ENCODE assay signal across 14 cellular contexts in the genomic region with DNA sequence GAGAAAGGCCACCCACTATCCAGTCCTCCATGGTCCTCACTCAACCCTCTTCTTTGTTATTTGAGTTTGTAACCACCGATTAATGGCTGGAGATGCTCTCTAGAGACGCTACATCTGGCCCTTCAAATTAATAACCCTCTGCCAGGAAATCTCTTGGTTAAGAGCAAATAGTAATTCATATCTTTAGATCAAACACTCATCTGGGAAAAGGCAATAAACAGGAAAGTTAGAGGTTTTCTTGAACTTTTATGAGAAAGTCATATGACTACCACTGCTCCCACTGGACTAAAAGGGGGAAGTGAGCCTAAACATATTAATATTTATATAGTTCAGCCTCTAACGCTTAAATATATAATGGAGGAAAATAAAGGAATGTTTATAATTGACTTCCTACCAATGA. TPM values are rescaled to one million over a fixed set of nuclear protein-coding genes. Genes with fewer than 3 reads are reported as not detected.
DNase-seq lines count a peak whose midpoint lies in the region; ATAC-seq, FAIRE-seq and TF ChIP-seq lines count a peak whose summit lies in the region.
"Had no signal": no experiment of that assay in that cellular context is flagged by ENCODE, and none has a peak within 500 bp of the region (broad histone marks: within the 10 kb centered on the region; RNA-seq: fewer than 3 reads in every experiment).

No MANE protein-coding gene starts in this region.

- no peaks in the 10 kb centered on the region for H3K9me2 ChIP-seq in GM23338 (ENCODE audit: insufficient read depth)

- H3K36me3 ChIP-seq in GM23338 (ENCODE audit: insufficient read depth) (no peaks in the 10 kb centered on the region), GM12878 (ENCODE audit: control insufficient read depth in 2 of 2, insufficient read depth in 2 of 2, low read length in 1 of 2) (no peaks in the 10 kb centered on the region), gastrocnemius medialis (no peaks in the 10 kb centered on the region)
- H3K36me3 ChIP-seq: neutrophil had no signal

- H3K4me3 ChIP-seq in GM23338: no peak overlapping the region
- H3K4me3 ChIP-seq in GM12878: peak overlapping the region; percentile 82
- peak overlapping the region; percentile 3 to 95 (median 88) for H3K4me3 ChIP-seq in gastrocnemius medialis
- H3K4me3 ChIP-seq: coronary artery had no signal

- H3K9me3 Mint-ChIP-seq in GM23338: no peaks in the 10 kb centered on the region; the same call in 2 of the 3 replicates
- H3K9me3 Mint-ChIP-seq: activated CD4-positive, alpha-beta T cell treated with anti-CD3 and anti-CD28 coated beads, Interleukin-2, amount 10 ng/mL, durations not matched to agents 24 days and 14 days had no signal

- no peak for TF ChIP-seq RAD21 in GM12878 (IDR thresholded peaks at IDR 0.05; ENCODE audit: insufficient read depth, low read depth, low read length)

- H3K27ac ChIP-seq in GM23338 (ENCODE audit: low read depth): no peak overlapping the region
- H3K27ac ChIP-seq in GM12878 (ENCODE audit: control insufficient read depth, insufficient read depth): no peak overlapping the region
- peak overlapping the region; percentile 90 to 98 (median 93) for H3K27ac ChIP-seq in gastrocnemius medialis
- H3K27ac ChIP-seq: coronary artery, neutrophil, RWPE1 had no signal

- peaks cover 3% of the 10 kb centered on the region; the same call in 1 of the 3 replicates for H3K36me3 Mint-ChIP-seq in GM23338 (ENCODE audit: low read depth)

- H3K4me1 ChIP-seq in GM23338 (ENCODE audit: insufficient read depth): peaks cover 4% of the 10 kb centered on the region
- peaks cover 12% of the 10 kb centered on the region for H3K4me1 ChIP-seq in GM12878 (ENCODE audit: control insufficient read depth, insufficient read depth, low read length)
- peaks cover 45 to 51% of the 10 kb centered on the region in 2 donors for H3K4me1 ChIP-seq in gastrocnemius medialis

- H3K79me2 ChIP-seq in GM23338 (replicated peaks; ENCODE audit: insufficient read depth) (peaks cover 62% of the 10 kb centered on the region), GM12878 (ENCODE audit: control insufficient read depth, insufficient read depth, low read length) (peaks cover 62% of the 10 kb centered on the region)

- H3K9me3 ChIP-seq in GM12878 (replicated peaks; ENCODE audit: control insufficient read depth, insufficient read depth, low read length): no peaks in the 10 kb centered on the region
- no peaks in the 10 kb centered on the region for H3K9me3 ChIP-seq in gastrocnemius medialis
- H3K9me3 ChIP-seq: neutrophil had no signal

- BruUV-seq in GM12878 (replicated peaks; lab: Mats Ljungman, UMichigan): no TSS peak

- DNase-seq in NCI-H748 (lab: John Stamatoyannopoulos, UW; ENCODE audit: unreplicated experiment) (peak; percentile 8), NCI-H748 treated with DMSO at 0.1 percent for 48 hours (lab: John Stamatoyannopoulos, UW) (no peak), GM23338 (ENCODE audit: low spot score) (no peak), GM12878 (ENCODE audit: low read depth, low spot score) (no peak), gastrocnemius medialis (no peak), hippocampal formation (lab: John Stamatoyannopoulos, UW) (no peak), COR-L47 (lab: John Stamatoyannopoulos, UW) (no peak)
- DNase-seq: activated CD4-positive, alpha-beta T cell treated with anti-CD3 and anti-CD28 coated beads, Interleukin-2, amount 10 ng/mL, durations not matched to agents 24 days and 14 days; activated T-cell treated with anti-CD3 and anti-CD28 coated beads, Interleukin-2, amount 50 U/mL, for 1 hour; amniotic stem cell had no signal

- in situ Hi-C loops in GM12878 (cut with MboI) (no loop called here), gastrocnemius medialis (cut with MboI; ENCODE audit: low sequenced_read_pairs in 4 of 4) (loop anchor here in 2 of 4 donors (5.0 kb wide), 1 partner anchor 107 kb away; no protein-coding TSS in a partner anchor)

- peaks cover 18% of the 10 kb centered on the region for H3K27me3 Mint-ChIP-seq in GM23338 (ENCODE audit: insufficient read depth, low read depth, poor library complexity)

- TF ChIP-seq CTCF in GM23338 (conservative IDR thresholded peaks at IDR 0.05; ENCODE audit: low read depth in 2 of 2) (no peak), GM12878 (IDR thresholded peaks at IDR 0.05 in 2 of 3, conservative IDR thresholded peaks at IDR 0.05 in 1 of 3; ENCODE audit: control insufficient read depth in 2 of 3, extremely low read depth in 1 of 3, insufficient read depth in 1 of 3, low read depth in 3 of 3, low read length in 3 of 3) (no peak), gastrocnemius medialis (IDR thresholded peaks at IDR 0.05 in 4 of 5, conservative IDR thresholded peaks at IDR 0.05 in 1 of 5) (no peak)

- ATAC-seq in GM23338 (no peak), GM12878 (no peak), gastrocnemius medialis (no peak), GM18502 (IDR thresholded peaks at IDR 0.05; ENCODE audit: poor library complexity, unreplicated experiment) (no peak)

- RAD21 ChIA-PET in GM12878 (lab: Charles Lee; ENCODE audit: unreplicated experiment): interaction anchor here (0.9 to 2.6 kb wide), 4 partner anchors 105 to 179 kb away, joined by 3 to 12 read pairs (median 6); no protein-coding TSS in a partner anchor

- no peak for FAIRE-seq in GM12878 (lab: Jason Lieb, UNC)

- H4K20me1 ChIP-seq in GM23338 (replicated peaks; ENCODE audit: insufficient read depth) (peaks cover 13% of the 10 kb centered on the region), GM12878 (ENCODE audit: control insufficient read depth, insufficient read depth) (no peaks in the 10 kb centered on the region)

- TF ChIP-seq POLR2A in GM12878 (IDR thresholded peaks at IDR 0.05; ENCODE audit: low read depth, low read length) (no peak), gastrocnemius medialis (IDR thresholded peaks at IDR 0.05) (no peak)

- H3K9ac ChIP-seq in GM12878 (ENCODE audit: control insufficient read depth, insufficient read depth, low read length): no peak overlapping the region

- peak overlapping the region; percentile 23; the same call in 2 of the 3 replicates for H3K4me3 Mint-ChIP-seq in GM23338

- intact Hi-C loops in GM12878 (cut with micrococcal nuclease; ENCODE audit: unreplicated experiment) (loop anchor here (2.0 kb wide), 1 partner anchor 58 kb away; a partner anchor contains a TSS), gastrocnemius medialis (cut with DNase I; ENCODE audit: low total_unique reads) (loop anchor here (2.0 kb wide), 1 partner anchor 74 kb away; no protein-coding TSS in a partner anchor)

- POLR2A ChIA-PET in GM12878 (lab: Charles Lee): no interaction called here

- H3K4me2 ChIP-seq in GM23338 (no peak overlapping the region), GM12878 (ENCODE audit: control insufficient read depth, insufficient read depth) (peak overlapping the region; percentile 76)

- H3K27me3 ChIP-seq in GM23338 (ENCODE audit: insufficient read depth) (peaks cover 14% of the 10 kb centered on the region), GM12878 (replicated peaks in 1 of 2; ENCODE audit: control insufficient read depth in 2 of 2, insufficient read depth in 2 of 2, low read length in 1 of 2) (no peaks in the 10 kb centered on the region), gastrocnemius medialis (no peaks in the 10 kb centered on the region)

- H3K4me1 Mint-ChIP-seq in GM23338: peaks cover 33% of the 10 kb centered on the region

- CTCF ChIA-PET in GM12878 (lab: Yijun Ruan, JAX): interaction anchor here (1.0 to 4.4 kb wide), 2 partner anchors 23 to 106 kb away, joined by 3 to 37 read pairs; no protein-coding TSS in a partner anchor

- SMC1A ChIA-PET in GM12878 (lab: Charles Lee; ENCODE audit: uncharacterized antibody, unreplicated experiment): interaction anchor here (0.6 to 1.3 kb wide), 9 partner anchors 9 to 185 kb away, joined by 3 to 8 read pairs (median 3); no protein-coding TSS in a partner anchor

- no peak overlapping the region for H3K27ac Mint-ChIP-seq in GM23338
- H3K27ac Mint-ChIP-seq: activated CD4-positive, alpha-beta T cell treated with anti-CD3 and anti-CD28 coated beads, Interleukin-2, amount 10 ng/mL, durations not matched to agents 24 days and 14 days had no signal

- no peaks in the 10 kb centered on the region; the same call in 1 of the 2 replicates for H3F3A ChIP-seq in GM23338 (replicated peaks; ENCODE audit: low read depth)

- no peak overlapping the region for H2AFZ ChIP-seq in GM23338
- H2AFZ ChIP-seq in GM12878 (ENCODE audit: control insufficient read depth, low read depth, low read length): no peak overlapping the region

- 4% methylated on average over 3 of the region's 3 CpGs for WGBS in GM12878 (ENCODE audit: insufficient coverage, insufficient replicate concordance, low lambda C conversion rate, missing lambda C conversion rate)

- no peak for TF ChIP-seq EP300 in GM12878 (IDR thresholded peaks at IDR 0.05; ENCODE audit: borderline replicate concordance in 1 of 2, control insufficient read depth in 1 of 2, low read depth in 2 of 2, low read length in 2 of 2)

RNA-seq across cellular contexts. Expression of a gene that starts 2.9 kb away (rescaled TPM):
- 37.1 and 38.2 TPM in 2 replicates for total RNA-seq in GM23338 (2014; rRNA removed; shearing (Covaris generic))
- polyA plus RNA-seq in GM23338 (2016; fragmentation: Nextera tagmentation; extraction: Ambion mirVana) (17.9 and 18.7 TPM in 2 replicates), GM12878 (2011; rRNA removed) (18.4 and 19.5 TPM in 2 replicates), GM12878 (2014; fragmentation: Illumina TruSeq; extraction: Trizol) (30.4 and 33.3 TPM in 2 replicates), GM12878 (2014; fragmentation: Nextera tagmentation; extraction: Ambion mirVana) (10 to 100 TPM; 11.0 to 11.9 TPM), GM12878 (2014; rRNA removed) (26.4 and 27.3 TPM in 2 replicates), GM12878 (2016; fragmentation: Nextera tagmentation; extraction: Ambion mirVana) (10 to 100 TPM; 23.3 to 24.6 TPM)
- 25.7 and 28.4 TPM in 2 replicates for total RNA-seq in GM12878 (2013; cell fraction: nucleolus; rRNA removed)
- total RNA-seq in GM12878 (2014; rRNA removed) (29.1 and 30.5 TPM in 2 replicates), GM12878 (2014; rRNA removed; fragmentation: Illumina TruSeq; extraction: Trizol) (31.9 and 32.0 TPM in 2 replicates), GM12878 (2021) (38.0 and 38.6 TPM in 2 replicates), gastrocnemius medialis (100 to 1,000 TPM in 3 of 4 donors, 10 to 100 TPM in 1; 49.9 to 279 (median 211) TPM)
- 6.8 TPM for polyA plus RNA-seq in GM12878 (2011; ENCODE audit: low read depth)
- 20.7 and 21.1 TPM in 2 replicates for polyA plus RNA-seq in GM12878 (2011; cell fraction: cytosol; rRNA removed)
- polyA plus RNA-seq in GM12878 (2011; cell fraction: nucleus; rRNA removed): 25.5 and 35.4 TPM in 2 replicates
- polyA plus RNA-seq in GM12878 (2012): 14.4 and 16.9 TPM in 2 replicates
- 36.4 and 38.9 TPM in 2 replicates for polyA minus RNA-seq in GM12878 (2011; rRNA and poly(A)+ RNA removed)
- 11.6 and 13.9 TPM in 2 replicates for polyA minus RNA-seq in GM12878 (2011; cell fraction: cytosol; rRNA and poly(A)+ RNA removed)
- 15.0 and 21.8 TPM in 2 replicates for polyA minus RNA-seq in GM12878 (2011; cell fraction: nucleus; rRNA and poly(A)+ RNA removed)

RNA-seq across cellular contexts. Expression of a gene that starts 58.5 kb away (rescaled TPM):
- 34.9 and 62.8 TPM in 2 replicates for total RNA-seq in GM23338 (2014; rRNA removed; shearing (Covaris generic))
- polyA plus RNA-seq in GM23338 (2016; fragmentation: Nextera tagmentation; extraction: Ambion mirVana): 339 and 378 TPM in 2 replicates
- 13.5 and 16.2 TPM in 2 replicates for total RNA-seq in GM12878 (2013; cell fraction: nucleolus; rRNA removed)
- 133 and 169 TPM in 2 replicates for total RNA-seq in GM12878 (2014; rRNA removed)
- total RNA-seq in GM12878 (2014; rRNA removed; fragmentation: Illumina TruSeq; extraction: Trizol): 197 and 220 TPM in 2 replicates
- total RNA-seq in GM12878 (2021): 142 and 145 TPM in 2 replicates
- 323 TPM for polyA plus RNA-seq in GM12878 (2011; ENCODE audit: low read depth)
- 344 and 345 TPM in 2 replicates for polyA plus RNA-seq in GM12878 (2011; rRNA removed)
- 50.2 and 52.3 TPM in 2 replicates for polyA plus RNA-seq in GM12878 (2011; cell fraction: cytosol; rRNA removed)
- 30.0 and 41.2 TPM in 2 replicates for polyA plus RNA-seq in GM12878 (2011; cell fraction: nucleus; rRNA removed)
- polyA plus RNA-seq in GM12878 (2012): 311 and 399 TPM in 2 replicates
- 145 and 158 TPM in 2 replicates for polyA plus RNA-seq in GM12878 (2014; fragmentation: Illumina TruSeq; extraction: Trizol)
- polyA plus RNA-seq in GM12878 (2014; fragmentation: Nextera tagmentation; extraction: Ambion mirVana): 100 to 1,000 TPM; 473 to 509 TPM
- polyA plus RNA-seq in GM12878 (2014; rRNA removed): 127 and 146 TPM in 2 replicates
- polyA plus RNA-seq in GM12878 (2016; fragmentation: Nextera tagmentation; extraction: Ambion mirVana): 100 to 1,000 TPM; 297 to 312 TPM
- polyA minus RNA-seq in GM12878 (2011; rRNA and poly(A)+ RNA removed): 6.3 and 21.4 TPM in 2 replicates
- polyA minus RNA-seq in GM12878 (2011; cell fraction: cytosol; rRNA and poly(A)+ RNA removed): 7.4 and 11.6 TPM in 2 replicates
- 6.6 and 9.7 TPM in 2 replicates for polyA minus RNA-seq in GM12878 (2011; cell fraction: nucleus; rRNA and poly(A)+ RNA removed)
- total RNA-seq in gastrocnemius medialis: 10 to 100 TPM; 17.0 to 29.4 (median 20.4) TPM

Comparison
In these comparisons a context has a peak if more than half of its experiments do, and no peak if none do; other contexts are left out.
1. H3K27ac ChIP-seq: peak in gastrocnemius medialis (4 of 4); none in GM23338 (single experiment) and GM12878 (single experiment).